7 cellular contexts compared by ENCODE assay signal in the genomic region with DNA sequence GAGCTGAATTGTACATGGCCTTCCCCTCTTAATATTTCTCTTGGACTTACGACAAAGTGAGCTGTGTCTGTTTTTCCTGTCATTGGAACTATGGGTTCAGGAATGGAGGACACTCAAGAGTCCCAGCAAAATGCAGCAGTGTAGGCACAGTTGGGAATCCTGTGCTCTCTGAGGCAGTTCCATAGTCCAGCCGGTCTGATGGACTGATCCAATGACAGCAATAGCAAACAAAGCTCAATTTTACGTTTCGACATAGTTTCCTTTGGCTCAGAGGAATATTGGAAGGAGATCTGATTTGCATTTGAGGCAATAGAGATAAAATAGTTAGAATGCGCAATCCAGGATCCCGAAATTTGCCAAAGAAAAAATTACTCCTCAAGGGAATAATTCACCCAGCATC.
"Had no signal": no experiment of that assay in that cellular context is flagged by ENCODE, and none has a peak within 500 bp of the region (broad histone marks: within the 10 kb centered on the region; RNA-seq: fewer than 3 reads in every experiment).

No MANE protein-coding gene starts in this region.

- DNase-seq: GDM1, GF-D8 had no signal

- H3K4me3 ChIP-seq: GM12878 had no signal

- ATAC-seq: GM12878 had no signal

- FAIRE-seq: GM12878, GM12891, GM12892, GM18507, GM19239 had no signal
